In genomic region chr19:41987141-41987860, GRCh38 we compare ENCODE assay signal across 17 cellular contexts. TPM values are rescaled to one million over a fixed set of nuclear protein-coding genes. Genes with fewer than 3 reads are reported as not detected.
DNase-seq lines count a peak whose midpoint lies in the region; ATAC-seq, FAIRE-seq and TF ChIP-seq lines count a peak whose summit lies in the region.
"Had no signal": no experiment of that assay in that cellular context is flagged by ENCODE, and none has a peak within 500 bp of the region (broad histone marks: within the 10 kb centered on the region; RNA-seq: fewer than 3 reads in every experiment).

No MANE protein-coding gene starts in this region.

- CTCF ChIA-PET in K562 (lab: Yijun Ruan, JAX; ENCODE audit: low intra/inter-chr PET ratio) = no interaction called here

- POLR2A ChIA-PET in K562 (lab: Yijun Ruan, JAX) = no interaction called here

- no peak overlapping the region; a peak in 1 of 4 replicates for H3K9ac ChIP-seq in K562 (ENCODE audit: insufficient read depth in 1 of 2, low read depth in 2 of 2, low read length in 2 of 2)

- no peaks in the 10 kb centered on the region for H3K79me2 ChIP-seq in K562 (ENCODE audit: control insufficient read depth, insufficient read depth, low read length)

- H3K27ac ChIP-seq in K562 (ENCODE audit: extremely low read depth, low read depth, low read length) = no peak overlapping the region
- H3K27ac ChIP-seq in ascending aorta = no peak overlapping the region
- H3K27ac ChIP-seq: BLaER1, HL-60 had no signal

- H3K9me1 ChIP-seq in K562 (ENCODE audit: control insufficient read depth, insufficient read depth, low read length) = no peaks in the 10 kb centered on the region

- TF ChIP-seq RAD21 in K562 (CRISPR knock-in tag; conservative IDR thresholded peaks at IDR 0.05 in 1 of 2, IDR thresholded peaks at IDR 0.05 in 1 of 2) = no peak

- H3K27ac Mint-ChIP-seq in neural crest cell (ENCODE audit: unreplicated experiment) = peak overlapping the region; percentile 82

- H2AFZ ChIP-seq in K562 (ENCODE audit: low read depth, low read length) = no peak overlapping the region

- no peak for TF ChIP-seq EP300 in K562 (IDR thresholded peaks at IDR 0.05; ENCODE audit: low read length)

- H3K27me3 ChIP-seq in K562 (ENCODE audit: control insufficient read depth in 2 of 2, insufficient read depth in 2 of 2, low read length in 2 of 2) (peaks cover 31 to 58% of the 10 kb centered on the region in 2 experiments), ascending aorta (no peaks in the 10 kb centered on the region)
- H3K27me3 ChIP-seq: BLaER1 had no signal

- no TSS peak for BruUV-seq in K562 (replicated peaks; lab: Mats Ljungman, UMichigan)

- DNase-seq in HTR-8/SVneo (ENCODE audit: insufficient read length, low spot score) (no peak), K562 (ENCODE audit: extremely low read depth in 1 of 4, low spot score in 3 of 4) (no peak), neural crest cell (ENCODE audit: low read depth, low spot score) (no peak), globus pallidus (ENCODE audit: low spot score) (no peak), DMS79 treated with DMSO at 0.1 percent for 48 hours (lab: John Stamatoyannopoulos, UW) (no peak), ascending aorta (ENCODE audit: low spot score in 2 of 2) (no peak)
- DNase-seq: AML-193; Caco-2; CD8-positive, alpha-beta memory T cell; HCEC 1CT; IMR-90 had no signal

- FAIRE-seq in HTR-8/SVneo (lab: Jason Lieb, UNC) (peak; percentile 59), K562 (lab: Jason Lieb, UNC) (peak; percentile 19)
- FAIRE-seq: GM12878, GM18507 had no signal

- TF ChIP-seq CTCF in K562 (IDR thresholded peaks at IDR 0.05 in 2 of 3, conservative IDR thresholded peaks at IDR 0.05 in 1 of 3; ENCODE audit: insufficient read depth in 2 of 3, low read depth in 1 of 3, low read length in 3 of 3) = no peak
- no peak for TF ChIP-seq CTCF in neural crest cell (conservative IDR thresholded peaks at IDR 0.05)
- TF ChIP-seq CTCF in ascending aorta (IDR thresholded peaks at IDR 0.05) = no peak

- H3K4me2 ChIP-seq in K562 (ENCODE audit: insufficient read depth, low read length) = no peak overlapping the region
- H3K4me2 ChIP-seq: BLaER1 had no signal

- no peak for ATAC-seq in K562
- ATAC-seq: GM12878 had no signal

- peaks cover under 1% of the 10 kb centered on the region for H3K27me3 Mint-ChIP-seq in neural crest cell (ENCODE audit: low read depth)
- H3K27me3 Mint-ChIP-seq: CD8-positive, alpha-beta memory T cell had no signal

- H3K36me3 Mint-ChIP-seq in neural crest cell (ENCODE audit: low read depth) = no peaks in the 10 kb centered on the region

- peaks cover 0 to 9% of the 10 kb centered on the region in 2 experiments; a peak in 2 of 5 replicates for H3K4me1 ChIP-seq in K562 (replicated peaks in 1 of 2; ENCODE audit: control insufficient read depth in 2 of 2, insufficient read depth in 2 of 2, low read length in 2 of 2)
- no peaks in the 10 kb centered on the region for H3K4me1 ChIP-seq in ascending aorta
- H3K4me1 ChIP-seq: Caco-2 had no signal

- H3K9me3 Mint-ChIP-seq in neural crest cell = no peaks in the 10 kb centered on the region
- H3K9me3 Mint-ChIP-seq: CD8-positive, alpha-beta memory T cell had no signal

- H3K4me3 ChIP-seq in K562 (no peak overlapping the region), ascending aorta (no peak overlapping the region)
- H3K4me3 ChIP-seq: BLaER1, GM12878 had no signal

- no peak for TF ChIP-seq POLR2A in K562 (conservative IDR thresholded peaks at IDR 0.05)

- no peak overlapping the region for H3K4me3 Mint-ChIP-seq in neural crest cell
- H3K4me3 Mint-ChIP-seq: CD8-positive, alpha-beta memory T cell had no signal

- no peaks in the 10 kb centered on the region for H3K9me3 ChIP-seq in K562 (replicated peaks; ENCODE audit: control insufficient read depth, insufficient read depth, low read depth, low read length)
- no peaks in the 10 kb centered on the region for H3K9me3 ChIP-seq in ascending aorta
- H3K9me3 ChIP-seq: BLaER1, Caco-2 had no signal

- in situ Hi-C loops in K562 (cut with MboI) = no loop called here

- no peaks in the 10 kb centered on the region for H3K36me3 ChIP-seq in K562 (ENCODE audit: control insufficient read depth, insufficient read depth, low read length)
- no peaks in the 10 kb centered on the region for H3K36me3 ChIP-seq in ascending aorta

- H4K20me1 ChIP-seq in K562 (replicated peaks; ENCODE audit: control insufficient read depth, insufficient read depth, low read length) = no peaks in the 10 kb centered on the region; the same call in none of the 2 replicates

- no peaks in the 10 kb centered on the region for H3K4me1 Mint-ChIP-seq in neural crest cell

- intact Hi-C loops in K562 (cut with micrococcal nuclease) (no loop called here), ascending aorta (cut with DNase I) (no loop called here)

- 5% methylated on average over 10 of the region's 10 CpGs for WGBS in K562 (ENCODE audit: insufficient coverage, low coverage, missing lambda C conversion rate)

TF ChIP-seq in K562, 482 proteins besides CTCF, POLR2A, EP300 and RAD21:
- TF ChIP-seq FOXJ3 (CRISPR knock-in tag; IDR thresholded peaks at IDR 0.05) (no peak), NRF1 (conservative IDR thresholded peaks at IDR 0.05 in 1 of 2, IDR thresholded peaks at IDR 0.05 in 1 of 2) (0 out of 4 replicates have a peak, but pooled peaks of 1 of the 2 experiments have one; percentile 27)

RNA-seq across cellular contexts. Expression of gene ATP1A3, which starts 6.7 kb away (rescaled TPM):
- total RNA-seq in K562 (2011; cell fraction: chromatin; rRNA removed; ENCODE audit: low replicate concordance) = 0.35 and 2.3 TPM in 2 replicates
- 0.50 and 0.53 TPM in 2 replicates for total RNA-seq in K562 (2011; cell fraction: nucleolus; rRNA removed)
- total RNA-seq in K562 (2011; cell fraction: nucleoplasm; rRNA removed) = 0.37 TPM in 1 of 2 replicates, not detected in the other
- total RNA-seq in K562 (2014; rRNA removed) = 0.27 TPM in 1 of 2 replicates, not detected in the other
- total RNA-seq in K562 (2014; rRNA removed; fragmentation: Illumina TruSeq; extraction: Trizol) = 0.03 and 0.04 TPM in 2 replicates
- total RNA-seq in K562 (2015; rRNA removed; fragmentation: Illumina TruSeq; extraction: Trizol) = 0.15 TPM in 1 of 2 replicates, not detected in the other
- total RNA-seq in K562 (2021) = 0.56 and 1.0 TPM in 2 replicates
- polyA plus RNA-seq in K562 (2011; rRNA removed) = 0.01 and 0.03 TPM in 2 replicates
- 0.03 TPM in 1 of 2 replicates, not detected in the other for polyA plus RNA-seq in K562 (2011; cell fraction: cytosol; rRNA removed)
- polyA plus RNA-seq in K562 (2011; cell fraction: nucleus; rRNA removed) = 0.13 TPM in 1 of 2 replicates, not detected in the other
- 0.62 and 1.7 TPM in 2 replicates for polyA plus RNA-seq in K562 (2012)
- polyA plus RNA-seq in K562 (2014; fragmentation: Illumina TruSeq; extraction: Trizol) = 0.30 and 0.60 TPM in 2 replicates
- polyA plus RNA-seq in K562 (2014; fragmentation: Nextera tagmentation; extraction: Ambion mirVana) = not detected
- polyA plus RNA-seq in K562 (2014; rRNA removed) = 0.07 and 0.11 TPM in 2 replicates
- polyA minus RNA-seq in K562 (2011; rRNA and poly(A)+ RNA removed) = 0.06 and 0.11 TPM in 2 replicates
- 0.19 TPM in 1 of 2 replicates, not detected in the other for polyA minus RNA-seq in K562 (2011; cell fraction: cytosol; rRNA and poly(A)+ RNA removed)
- 0.40 TPM in 1 of 2 replicates, not detected in the other for polyA minus RNA-seq in K562 (2011; cell fraction: nucleus; rRNA and poly(A)+ RNA removed)
- total RNA-seq in neural crest cell = 22.9 and 23.2 TPM in 2 replicates
- total RNA-seq in ascending aorta = 1.1 TPM

RNA-seq across cellular contexts. Expression of gene RABAC1, which starts 28.2 kb away (rescaled TPM):
- total RNA-seq in K562 (2011; cell fraction: chromatin; rRNA removed; ENCODE audit: low replicate concordance) = 19.9 and 51.2 TPM in 2 replicates
- total RNA-seq in K562 (2011; cell fraction: nucleolus; rRNA removed) = 69.7 and 71.9 TPM in 2 replicates
- 51.7 and 54.7 TPM in 2 replicates for total RNA-seq in K562 (2011; cell fraction: nucleoplasm; rRNA removed)
- total RNA-seq in K562 (2014; rRNA removed) (24.5 and 32.7 TPM in 2 replicates), K562 (2014; rRNA removed; fragmentation: Illumina TruSeq; extraction: Trizol) (2.5 and 4.6 TPM in 2 replicates), K562 (2015; rRNA removed; fragmentation: Illumina TruSeq; extraction: Trizol) (7.1 and 7.2 TPM in 2 replicates), K562 (2021) (23.2 and 24.0 TPM in 2 replicates), neural crest cell (83.8 and 93.4 TPM in 2 replicates), ascending aorta (360 TPM)
- polyA plus RNA-seq in K562 (2011; rRNA removed) (17.7 and 36.3 TPM in 2 replicates), K562 (2014; fragmentation: Illumina TruSeq; extraction: Trizol) (2.4 and 7.8 TPM in 2 replicates), K562 (2014; fragmentation: Nextera tagmentation; extraction: Ambion mirVana) (1 to 10 TPM; 5.2 to 9.3 TPM), K562 (2014; rRNA removed) (28.1 and 44.0 TPM in 2 replicates)
- polyA plus RNA-seq in K562 (2011; cell fraction: cytosol; rRNA removed) = 84.6 and 116 TPM in 2 replicates
- polyA plus RNA-seq in K562 (2011; cell fraction: nucleus; rRNA removed) = 38.9 and 57.8 TPM in 2 replicates
- 22.9 and 60.5 TPM in 2 replicates for polyA plus RNA-seq in K562 (2012)
- polyA minus RNA-seq in K562 (2011; rRNA and poly(A)+ RNA removed) = 8.2 and 10.6 TPM in 2 replicates
- polyA minus RNA-seq in K562 (2011; cell fraction: cytosol; rRNA and poly(A)+ RNA removed) = 7.3 and 10.4 TPM in 2 replicates
- 12.3 and 23.0 TPM in 2 replicates for polyA minus RNA-seq in K562 (2011; cell fraction: nucleus; rRNA and poly(A)+ RNA removed)

RNA-seq across cellular contexts. Expression of gene ERFL, which starts 59.1 kb away (rescaled TPM):
- total RNA-seq in K562 (2011; cell fraction: chromatin; rRNA removed; ENCODE audit: low replicate concordance) = 0.63 and 1.7 TPM in 2 replicates
- total RNA-seq in K562 (2011; cell fraction: nucleolus; rRNA removed) = 0.79 and 1.3 TPM in 2 replicates
- total RNA-seq in K562 (2011; cell fraction: nucleoplasm; rRNA removed) = 0.73 and 1.1 TPM in 2 replicates
- total RNA-seq in K562 (2014; rRNA removed) (0.16 and 0.32 TPM in 2 replicates), K562 (2014; rRNA removed; fragmentation: Illumina TruSeq; extraction: Trizol) (0.10 TPM in 1 of 2 replicates, not detected in the other), K562 (2015; rRNA removed; fragmentation: Illumina TruSeq; extraction: Trizol) (0.11 TPM in 1 of 2 replicates, not detected in the other), K562 (2021) (0.67 and 0.75 TPM in 2 replicates), neural crest cell (0.12 and 0.14 TPM in 2 replicates), ascending aorta (not detected)
- polyA plus RNA-seq in K562 (2011; rRNA removed) (0.07 and 0.32 TPM in 2 replicates), K562 (2014; fragmentation: Illumina TruSeq; extraction: Trizol) (0.31 and 0.50 TPM in 2 replicates), K562 (2014; fragmentation: Nextera tagmentation; extraction: Ambion mirVana) (not detected), K562 (2014; rRNA removed) (0.31 and 0.33 TPM in 2 replicates)
- 0.22 and 0.25 TPM in 2 replicates for polyA plus RNA-seq in K562 (2011; cell fraction: cytosol; rRNA removed)
- polyA plus RNA-seq in K562 (2011; cell fraction: nucleus; rRNA removed) = 2.9 and 3.3 TPM in 2 replicates
- polyA plus RNA-seq in K562 (2012) = 0.76 and 0.94 TPM in 2 replicates
- polyA minus RNA-seq in K562 (2011; rRNA and poly(A)+ RNA removed) = not detected in 2 replicates
- not detected in 2 replicates for polyA minus RNA-seq in K562 (2011; cell fraction: cytosol; rRNA and poly(A)+ RNA removed)
- polyA minus RNA-seq in K562 (2011; cell fraction: nucleus; rRNA and poly(A)+ RNA removed) = 0.40 and 0.67 TPM in 2 replicates
- total RNA-seq: Daoy, H4, IMR-90 had no signal
- polyA plus RNA-seq: CD8-positive, alpha-beta memory T cell; IMR-90 had no signal
